Comparison of ENCODE assay signal across 10 cellular contexts in genomic region chr17:8941520-8941919, GRCh38. TPM values are rescaled to one million over a fixed set of nuclear protein-coding genes. Genes with fewer than 3 reads are reported as not detected.
DNase-seq lines count a peak whose midpoint lies in the region; ATAC-seq, FAIRE-seq and TF ChIP-seq lines count a peak whose summit lies in the region.
"Had no signal": no experiment of that assay in that cellular context is flagged by ENCODE, and none has a peak within 500 bp of the region (broad histone marks: within the 10 kb centered on the region; RNA-seq: fewer than 3 reads in every experiment).

No MANE protein-coding gene starts in this region.

- ATAC-seq in GM23338, result no peak

- H3K4me3 ChIP-seq in GM23338, result no peak overlapping the region
- H3K4me3 ChIP-seq in adrenal gland, result no peak overlapping the region

- H3K36me3 Mint-ChIP-seq in GM23338 (ENCODE audit: low read depth), result peaks cover 2% of the 10 kb centered on the region; the same call in 1 of the 3 replicates

- peaks cover 3% of the 10 kb centered on the region; the same call in 2 of the 3 replicates for H3K9me3 Mint-ChIP-seq in GM23338

- no peak for TF ChIP-seq CTCF in GM23338 (conservative IDR thresholded peaks at IDR 0.05; ENCODE audit: low read depth in 2 of 2)
- TF ChIP-seq CTCF in adrenal gland (IDR thresholded peaks at IDR 0.05), result no peak

- intact Hi-C loops in adrenal gland (cut with DNase I), result no loop called here

- WGBS in adrenal gland, 4 donors, result 56 to 75% (median 67%) methylated on average over 10 to 14 of the region's 14 CpGs

- peak; percentile 94 for FAIRE-seq in GM19239 (lab: Jason Lieb, UNC)

- H3K36me3 ChIP-seq in KOPT-K1 (ENCODE audit: insufficient read depth, low read length), result peaks cover 17% of the 10 kb centered on the region; the same call in 1 of the 2 replicates
- H3K36me3 ChIP-seq in GM23338 (ENCODE audit: insufficient read depth), result no peaks in the 10 kb centered on the region
- no peaks in the 10 kb centered on the region for H3K36me3 ChIP-seq in adrenal gland (replicated peaks in 1 of 2)

- TF ChIP-seq POLR2A in adrenal gland (IDR thresholded peaks at IDR 0.05), result no peak

- H3K27me3 ChIP-seq in GM23338 (ENCODE audit: insufficient read depth) (no peaks in the 10 kb centered on the region), adrenal gland (no peaks in the 10 kb centered on the region)

- 0 out of 2 replicates have a peak, but pooled peaks cover 2% of the 10 kb centered on the region for H3K9me2 ChIP-seq in GM23338 (ENCODE audit: insufficient read depth)

- H4K20me1 ChIP-seq in GM23338 (replicated peaks; ENCODE audit: insufficient read depth), result no peaks in the 10 kb centered on the region

- no peak overlapping the region for H3K4me2 ChIP-seq in GM23338

- no peak overlapping the region; the same call in 2 of the 3 replicates for H3K4me3 Mint-ChIP-seq in GM23338

- H3K4me1 Mint-ChIP-seq in GM23338, result peaks cover 21% of the 10 kb centered on the region

- peak overlapping the region; percentile 86 for H3K27ac ChIP-seq in KOPT-K1 (ENCODE audit: low read depth, low read length, poor library complexity, severe bottlenecking)
- H3K27ac ChIP-seq in GM23338 (ENCODE audit: low read depth), result no peak overlapping the region
- H3K27ac ChIP-seq in adrenal gland, result peak overlapping the region in 1 of 5 donors; percentile 40

- H3K9me3 ChIP-seq in KOPT-K1 (ENCODE audit: insufficient read depth, low read length, poor library complexity, severe bottlenecking) (no peaks in the 10 kb centered on the region), adrenal gland (replicated peaks in 1 of 3) (no peaks in the 10 kb centered on the region)

- H3K4me1 ChIP-seq in GM23338 (ENCODE audit: insufficient read depth) (peaks cover 12% of the 10 kb centered on the region; the same call in 1 of the 2 replicates), adrenal gland (replicated peaks in 1 of 2) (no peaks in the 10 kb centered on the region)

- no peak overlapping the region for H2AFZ ChIP-seq in GM23338

- H3K27me3 Mint-ChIP-seq in GM23338 (ENCODE audit: insufficient read depth, low read depth, poor library complexity), result no peaks in the 10 kb centered on the region

- H3K79me2 ChIP-seq in GM23338 (replicated peaks; ENCODE audit: insufficient read depth), result no peaks in the 10 kb centered on the region

- no peaks in the 10 kb centered on the region for H3F3A ChIP-seq in GM23338 (replicated peaks; ENCODE audit: low read depth)

- DNase-seq in GM19239 (ENCODE audit: insufficient read length, low spot score), result no peak
- DNase-seq in activated gamma-delta T cell treated with Interleukin-2 at 50 U/mL for 16 hours, result peak; percentile 66
- peak; percentile 64 for DNase-seq in stimulated activated CD4-positive, alpha-beta T cell treated with anti-CD3 and anti-CD28 coated beads, Interleukin-4, amount 100 ng/mL, for 1 hour
- DNase-seq in NOMO-1 treated with DMSO at 0.1 percent for 48 hours (lab: John Stamatoyannopoulos, UW; ENCODE audit: unreplicated experiment), result no peak
- no peak for DNase-seq in HPDE6-E6E7 (ENCODE audit: extremely low spot score)
- DNase-seq in GM23338 (ENCODE audit: low spot score), result no peak
- no peak for DNase-seq in adrenal gland
- DNase-seq: NCI-H446 treated with DMSO at 0.1 percent for 48 hours had no signal

- H3K27ac Mint-ChIP-seq in GM23338, result no peak overlapping the region

TF ChIP-seq in GM23338, 12 proteins besides CTCF, POLR2A, EP300 and RAD21:
- TF ChIP-seq CREB1 (CRISPR knock-in tag; IDR thresholded peaks at IDR 0.05; ENCODE audit: low read depth) (no peak), POLR2AphosphoS5 (IDR thresholded peaks at IDR 0.05; ENCODE audit: low read depth) (no peak), ZNF462 (CRISPR knock-in tag; IDR thresholded peaks at IDR 0.05) (no peak)

RNA-seq across cellular contexts. Expression of gene PIK3R5, which starts 24.0 kb away (rescaled TPM):
- total RNA-seq in GM23338 (2014; rRNA removed; shearing (Covaris generic)), result 6.7 and 9.4 TPM in 2 replicates
- polyA plus RNA-seq in GM23338 (2016; fragmentation: Nextera tagmentation; extraction: Ambion mirVana) (1.4 and 1.7 TPM in 2 replicates), adrenal gland (10 to 100 TPM in 1 of 3 donors, 1 to 10 TPM in 2; 3.3 to 18.8 (median 5.3) TPM)
- total RNA-seq in adrenal gland, result 10 to 100 TPM; 12.1 to 51.7 (median 20.2) TPM
- total RNA-seq: myocyte had no signal

Comparison
In these comparisons a context has a peak if more than half of its experiments do, and no peak if none do; other contexts are left out.
1. DNase-seq: peak in activated gamma-delta T cell treated with Interleukin-2 at 50 U/mL for 16 hours (single experiment) and stimulated activated CD4-positive, alpha-beta T cell treated with anti-CD3 and anti-CD28 coated beads, Interleukin-4, amount 100 ng/mL, for 1 hour (single experiment); none in GM19239 (single experiment), NOMO-1 treated with DMSO at 0.1 percent for 48 hours (single experiment), HPDE6-E6E7 (single experiment), GM23338 (single experiment) and adrenal gland (0 of 7).